In the genomic region with DNA sequence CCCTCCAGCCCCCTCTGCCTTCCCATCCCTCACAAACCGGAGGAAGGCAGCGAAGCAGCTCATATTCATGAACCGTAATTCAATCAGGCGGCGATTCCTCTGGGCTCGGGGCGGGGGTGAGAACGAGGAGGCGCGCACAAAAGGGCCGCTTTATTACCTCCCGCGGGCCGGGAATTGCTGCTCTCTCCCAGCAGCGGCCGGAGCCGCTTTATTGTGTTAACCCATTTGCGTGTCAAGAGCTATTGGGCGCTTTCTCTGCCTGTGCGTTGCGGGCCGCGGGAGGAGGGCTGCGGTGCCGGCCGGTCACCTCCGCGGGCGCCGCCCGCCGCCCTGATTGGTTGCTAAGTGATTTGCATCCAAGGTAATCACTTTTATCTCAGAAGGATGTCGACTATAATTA, we compare ENCODE assay signal across 20 cellular contexts. TPM values are rescaled to one million over a fixed set of nuclear protein-coding genes. Genes with fewer than 3 reads are reported as not detected.
A peak's percentile ranks its signal among the peaks of the same experiment; 100 is the strongest.
DNase-seq lines count a peak whose midpoint lies in the region; ATAC-seq, FAIRE-seq and TF ChIP-seq lines count a peak whose summit lies in the region.
"Had no signal": no experiment of that assay in that cellular context is flagged by ENCODE, and none has a peak within 500 bp of the region (broad histone marks: within the 10 kb centered on the region; RNA-seq: fewer than 3 reads in every experiment).

No MANE protein-coding gene starts in this region.

- H3K4me3 ChIP-seq in parathyroid adenoma (ENCODE audit: low read depth, low read length) = no peak overlapping the region
- H3K4me3 ChIP-seq: body of pancreas, esophagus muscularis mucosa, SJSA1, transverse colon had no signal

- TF ChIP-seq POLR2A in H54 (IDR thresholded peaks at IDR 0.05; ENCODE audit: low read depth, low read length) = no peak

- peak; percentile 40 for DNase-seq in NCI-H2171 (lab: John Stamatoyannopoulos, UW)
- no peak for DNase-seq in NCI-H2171 treated with DMSO at 0.1 percent for 48 hours (lab: John Stamatoyannopoulos, UW)
- peak; percentile 89 for DNase-seq in NCI-H2227 (lab: John Stamatoyannopoulos, UW; ENCODE audit: unreplicated experiment)
- DNase-seq in glutamatergic neuron = peak; percentile 77
- no peak for DNase-seq in activated naive CD4-positive, alpha-beta T cell treated with anti-CD3 and anti-CD28 coated beads, Interleukin-2, amount 50 U/mL, for 72 hours (ENCODE audit: low spot score in 2 of 2)
- no peak for DNase-seq in NCI-H187 treated with DMSO at 0.1 percent for 48 hours (lab: John Stamatoyannopoulos, UW)
- DNase-seq in H54 (ENCODE audit: insufficient read length, low spot score) = no peak
- DNase-seq: activated T-cell treated with anti-CD3 and anti-CD28 coated beads, Interleukin-2, amount 50 U/mL, for 4 hours; body of pancreas; HCEC 1CT; naive thymus-derived CD8-positive, alpha-beta T cell; NCI-H446 treated with DMSO at 0.1 percent for 48 hours; transverse colon had no signal

- FAIRE-seq in H54 (lab: Jason Lieb, UNC) = no peak
- FAIRE-seq: D721Med, GM12892, islet of Langerhans had no signal

- H2AFZ ChIP-seq in parathyroid adenoma = peak overlapping the region; percentile 52

- no peaks in the 10 kb centered on the region for H3K27me3 ChIP-seq in parathyroid adenoma (ENCODE audit: control insufficient read depth, insufficient read depth, low read length)
- H3K27me3 ChIP-seq: body of pancreas, SJSA1 had no signal

- TF ChIP-seq CTCF in glutamatergic neuron (IDR thresholded peaks at IDR 0.05; ENCODE audit: partially characterized antibody, unreplicated experiment) (no peak), parathyroid adenoma (IDR thresholded peaks at IDR 0.05) (no peak)

- ATAC-seq in activated naive CD4-positive, alpha-beta T cell treated with anti-CD3 and anti-CD28 coated beads, Interleukin-2, amount 50 U/mL, for 72 hours = no peak
- ATAC-seq: activated T-cell treated with anti-CD3 and anti-CD28 coated beads, Interleukin-2, amount 50 U/mL, for 4 hours; body of pancreas; naive thymus-derived CD8-positive, alpha-beta T cell had no signal

- H3K9me3 ChIP-seq in parathyroid adenoma (ENCODE audit: control insufficient read depth, low read length) = no peaks in the 10 kb centered on the region
- H3K9me3 ChIP-seq: body of pancreas, esophagus muscularis mucosa, SJSA1, transverse colon had no signal

- H3K4me2 ChIP-seq in parathyroid adenoma (ENCODE audit: low read length) = no peak overlapping the region

- H3K79me2 ChIP-seq in parathyroid adenoma = no peaks in the 10 kb centered on the region

- H3K4me1 Mint-ChIP-seq in glutamatergic neuron (ENCODE audit: low read depth, unreplicated experiment) = peaks cover 35% of the 10 kb centered on the region

- no peaks in the 10 kb centered on the region for H3K36me3 Mint-ChIP-seq in glutamatergic neuron (ENCODE audit: unreplicated experiment)
- H3K36me3 Mint-ChIP-seq in activated naive CD4-positive, alpha-beta T cell treated with anti-CD3 and anti-CD28 coated beads, Interleukin-2, amount 50 U/mL, for 72 hours = no peaks in the 10 kb centered on the region
- H3K36me3 Mint-ChIP-seq: IgD-negative memory B cell; naive thymus-derived CD8-positive, alpha-beta T cell had no signal

- peaks cover 6% of the 10 kb centered on the region for H3K4me1 ChIP-seq in parathyroid adenoma

- no peak overlapping the region for H3K27ac ChIP-seq in parathyroid adenoma
- H3K27ac ChIP-seq: body of pancreas, esophagus muscularis mucosa, SJSA1, transverse colon had no signal

- no peak overlapping the region for H3K9ac ChIP-seq in parathyroid adenoma

- peaks cover 7% of the 10 kb centered on the region for H3K27me3 Mint-ChIP-seq in glutamatergic neuron (ENCODE audit: unreplicated experiment)

- H3K27ac Mint-ChIP-seq in glutamatergic neuron (ENCODE audit: unreplicated experiment) = no peak overlapping the region
- no peak overlapping the region for H3K27ac Mint-ChIP-seq in activated naive CD4-positive, alpha-beta T cell treated with anti-CD3 and anti-CD28 coated beads, Interleukin-2, amount 50 U/mL, for 72 hours
- H3K27ac Mint-ChIP-seq: IgD-negative memory B cell had no signal

- H3K9me3 Mint-ChIP-seq in glutamatergic neuron (ENCODE audit: unreplicated experiment) = no peaks in the 10 kb centered on the region
- no peaks in the 10 kb centered on the region for H3K9me3 Mint-ChIP-seq in activated naive CD4-positive, alpha-beta T cell treated with anti-CD3 and anti-CD28 coated beads, Interleukin-2, amount 50 U/mL, for 72 hours
- H3K9me3 Mint-ChIP-seq: activated T-cell treated with anti-CD3 and anti-CD28 coated beads, Interleukin-2, amount 50 U/mL, for 4 hours; IgD-negative memory B cell; naive thymus-derived CD8-positive, alpha-beta T cell had no signal

- H3K4me3 Mint-ChIP-seq in glutamatergic neuron (ENCODE audit: unreplicated experiment) = peak overlapping the region; percentile 80
- H3K4me3 Mint-ChIP-seq: activated T-cell treated with anti-CD3 and anti-CD28 coated beads, Interleukin-2, amount 50 U/mL, for 4 hours; naive thymus-derived CD8-positive, alpha-beta T cell had no signal

- no peaks in the 10 kb centered on the region for H3K36me3 ChIP-seq in parathyroid adenoma (ENCODE audit: control insufficient read depth, insufficient read depth, low read length)
- H3K36me3 ChIP-seq: esophagus muscularis mucosa, SJSA1, transverse colon had no signal

RNA-seq across cellular contexts. Expression of a gene that starts 4.8 kb away (rescaled TPM):
- total RNA-seq in glutamatergic neuron (ENCODE audit: unreplicated experiment) = 18.1 TPM
- total RNA-seq in activated naive CD4-positive, alpha-beta T cell treated with anti-CD3 and anti-CD28 coated beads, Interleukin-2, amount 50 U/mL, for 72 hours = 1 to 10 TPM in 1 of 2 donors, under 1 TPM in 1; 0.18 to 1.2 TPM

Comparison
In these comparisons a context has a peak if more than half of its experiments do, and no peak if none do; other contexts are left out.
1. DNase-seq: peak in NCI-H2171 (single experiment), NCI-H2227 (single experiment) and glutamatergic neuron (single experiment); none in NCI-H2171 treated with DMSO at 0.1 percent for 48 hours (single experiment), activated naive CD4-positive, alpha-beta T cell treated with anti-CD3 and anti-CD28 coated beads, Interleukin-2, amount 50 U/mL, for 72 hours (0 of 2), NCI-H187 treated with DMSO at 0.1 percent for 48 hours (single experiment) and H54 (single experiment).